18 cellular contexts compared by ENCODE assay signal in the genomic region with DNA sequence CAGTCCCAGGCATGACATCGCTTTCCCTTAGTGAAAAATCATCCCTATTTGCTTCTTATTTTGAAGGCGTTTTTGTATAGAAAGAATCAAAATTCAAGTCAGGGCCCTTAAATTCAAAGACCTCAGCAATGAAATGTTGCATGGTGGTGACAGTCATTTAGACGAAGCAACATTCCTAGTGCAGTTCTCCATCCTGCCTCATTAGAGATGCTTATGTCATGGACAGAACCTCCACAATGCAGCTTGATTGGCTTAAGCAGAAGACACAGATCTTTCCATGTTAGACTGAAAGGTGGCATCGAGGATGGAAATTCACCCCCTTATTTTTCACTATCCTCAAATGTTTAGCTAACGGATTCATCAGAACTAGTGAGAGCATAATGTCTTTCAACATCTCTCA.
"Had no signal": no experiment of that assay in that cellular context is flagged by ENCODE, and none has a peak within 500 bp of the region (broad histone marks: within the 10 kb centered on the region; RNA-seq: fewer than 3 reads in every experiment).

No MANE protein-coding gene starts in this region.

- H3K27ac ChIP-seq: foreskin keratinocyte, tibial artery had no signal

- H3K4me3 ChIP-seq: tibial artery had no signal

- DNase-seq: activated B cell treated with CpG ODN at 0.5 μM for 24 hours; activated CD4-positive, alpha-beta memory T cell treated with anti-CD3 and anti-CD28 coated beads for 36 hours; activated CD4-positive, alpha-beta T cell treated with anti-CD3 and anti-CD28 coated beads for 4 hours; activated T-cell treated with anti-CD3 and anti-CD28 coated beads for 4 hours; amniotic stem cell; foreskin keratinocyte; hippocampal formation; left cardiac atrium; natural killer cell; occipital lobe; stimulated activated CD4-positive, alpha-beta T cell treated with anti-CD3 and anti-CD28 coated beads, Interleukin-12 subunit alpha, Interleukin-12 subunit beta, amount 100 ng/mL, for 4 hours; stimulated activated CD4-positive, alpha-beta T cell treated with anti-CD3 and anti-CD28 coated beads, Interleukin-1b, Interleukin-23, amount 100 ng/mL, for 48 hours; stimulated activated CD8-positive, alpha-beta memory T cell treated with anti-CD3 and anti-CD28 coated beads, Interleukin-4, amount 100 ng/mL, for 48 hours; stimulated activated naive CD4-positive, alpha-beta T cell treated with Interleukin-2 at 50 U/mL for 16 hours; T-helper 9 cell; tibial artery had no signal

- H3K4me1 ChIP-seq: tibial artery had no signal

- H3K9me3 ChIP-seq: tibial artery had no signal

- H3K27me3 ChIP-seq: foreskin keratinocyte, tibial artery had no signal

- FAIRE-seq: colon, islet of Langerhans had no signal

- H3K36me3 ChIP-seq: tibial artery had no signal

- ATAC-seq: left cardiac atrium, natural killer cell had no signal
